Comparison of ENCODE assay signal across 7 cellular contexts in genomic region chr1:30361869-30362602, GRCh38.
DNase-seq lines count a peak whose midpoint lies in the region; ATAC-seq and TF ChIP-seq lines count a peak whose summit lies in the region.
"Not testable (repeated sequence)": the region's sequence is repeated elsewhere in the genome, so short reads cannot be mapped to it uniquely, and the experiment has no call there.

No MANE protein-coding gene starts in this region.

- not testable (repeated sequence) for H3K4me2 ChIP-seq in H9 (ENCODE audit: insufficient read depth, insufficient read length, low read length); neural progenitor cell

- H3K36me3 ChIP-seq in right atrium auricular region; neural progenitor cell; aorta (ENCODE audit: control insufficient read depth in 1 of 2, insufficient read depth in 2 of 2, low read length in 1 of 2): not testable (repeated sequence)

- not testable (repeated sequence) for H2AK5ac ChIP-seq in H9 (ENCODE audit: insufficient read length, low read length)

- peaks cover 33 to 50% of the 10 kb centered on the region in 2 experiments for H3K4me1 Mint-ChIP-seq in H9
- peaks cover 18% of the 10 kb centered on the region for H3K4me1 Mint-ChIP-seq in neural progenitor cell
- H3K4me1 Mint-ChIP-seq in osteocyte (ENCODE audit: unreplicated experiment): not testable (repeated sequence)

- H3K4me3 Mint-ChIP-seq in H9; osteocyte (ENCODE audit: unreplicated experiment): not testable (repeated sequence)
- H3K4me3 Mint-ChIP-seq in neural progenitor cell: peak overlapping the region; percentile 33

- H4K20me1 ChIP-seq in H9 (ENCODE audit: control insufficient read depth, insufficient read depth, insufficient read length); neural progenitor cell (ENCODE audit: low read depth): not testable (repeated sequence)

- H3K23ac ChIP-seq in H9 (ENCODE audit: insufficient read length, low read depth, low read length): not testable (repeated sequence)

- H2BK12ac ChIP-seq in H9 (ENCODE audit: insufficient read length, low read depth, low read length): not testable (repeated sequence)

- WGBS in H9 (ENCODE audit: extremely low coverage, insufficient read length, low lambda C conversion rate): no CpG with 5 or more reads among the region's 10 CpGs
- WGBS in aorta, 2 donors: 61 to 76% methylated on average over 10 of the region's 10 CpGs

- not testable (repeated sequence) for H3K27me3 Mint-ChIP-seq in H9 (ENCODE audit: low read depth); neural progenitor cell (ENCODE audit: insufficient read depth, low read depth); osteocyte (ENCODE audit: unreplicated experiment)

- H3F3A ChIP-seq in neural progenitor cell (ENCODE audit: low read depth): not testable (repeated sequence)

- H3K27ac Mint-ChIP-seq in H9 (peak overlapping the region in 2 of 3 experiments; percentile 14 to 68; a peak in 3 of 7 replicates), neural progenitor cell (peak overlapping the region; percentile 76)
- H3K27ac Mint-ChIP-seq in osteocyte (ENCODE audit: unreplicated experiment): not testable (repeated sequence)

- H3K4me3 ChIP-seq in right atrium auricular region; neural progenitor cell; aorta (ENCODE audit: low read length in 2 of 2): not testable (repeated sequence)

- H2BK20ac ChIP-seq in H9 (ENCODE audit: low read depth, low read length, poor library complexity, severe bottlenecking): not testable (repeated sequence)

- H3K27me3 ChIP-seq in H9 (ENCODE audit: insufficient read depth, low read length); right atrium auricular region; neural progenitor cell; aorta (ENCODE audit: control insufficient read depth in 1 of 2, insufficient read depth in 2 of 2, low read length in 1 of 2): not testable (repeated sequence)

- intact Hi-C loops in aorta (cut with DNase I): not testable (repeated sequence)

- H3K9me3 ChIP-seq in H9 (ENCODE audit: control insufficient read depth, low read depth, low read length); right atrium auricular region; neural progenitor cell (ENCODE audit: low read depth); aorta (ENCODE audit: control insufficient read depth, low read length): not testable (repeated sequence)

- H2BK15ac ChIP-seq in H9 (ENCODE audit: low read depth, low read length): not testable (repeated sequence)

- not testable (repeated sequence) for H3K56ac ChIP-seq in H9 (ENCODE audit: insufficient read length, low read depth, low read length)

- H3K9ac ChIP-seq in H9 (ENCODE audit: extremely low read depth, insufficient read length, low read length); neural progenitor cell: not testable (repeated sequence)

- H2BK5ac ChIP-seq in H9 (ENCODE audit: insufficient read length, low read length): not testable (repeated sequence)

- not testable (repeated sequence) for H4K8ac ChIP-seq in H9 (replicated peaks; ENCODE audit: insufficient read length, low read depth, low read length)

- ATAC-seq in esophagus mucosa: peak; percentile 33
- peak; percentile 26 for ATAC-seq in aorta (ENCODE audit: low FRiP score)

- DNase-seq in H9; neural progenitor cell (ENCODE audit: low spot score); aorta: not testable (repeated sequence)
- DNase-seq in activated CD8-positive, alpha-beta memory T cell treated with anti-CD3 and anti-CD28 coated beads for 24 hours: peak; percentile 33
- DNase-seq in right atrium auricular region (ENCODE audit: low spot score): peak; percentile 30
- peak; percentile 72 for DNase-seq in osteocyte (ENCODE audit: extremely low spot score, unreplicated experiment)

- not testable (repeated sequence) for H3K27ac ChIP-seq in H9 (ENCODE audit: insufficient read length, low read depth, low read length); right atrium auricular region; neural progenitor cell; aorta (ENCODE audit: low read depth in 1 of 2, low read length in 2 of 2)

- H3K79me2 ChIP-seq in H9 (ENCODE audit: insufficient read depth, low read length); neural progenitor cell (ENCODE audit: low read depth): not testable (repeated sequence)

- not testable (repeated sequence) for H3T11ph ChIP-seq in H9 (ENCODE audit: low read length)

- H2AFZ ChIP-seq in H9 (ENCODE audit: low read length); neural progenitor cell (replicated peaks): not testable (repeated sequence)

- not testable (repeated sequence) for H3K4me1 ChIP-seq in H9 (ENCODE audit: insufficient read depth, low read length); right atrium auricular region; aorta (ENCODE audit: control insufficient read depth in 1 of 2, insufficient read depth in 2 of 2, low read length in 2 of 2)
- peaks cover 28% of the 10 kb centered on the region for H3K4me1 ChIP-seq in neural progenitor cell

- not testable (repeated sequence) for H3K23me2 ChIP-seq in H9 (ENCODE audit: insufficient read length, low read depth, low read length, poor library complexity, severe bottlenecking)

- not testable (repeated sequence) for H3K79me1 ChIP-seq in H9 (ENCODE audit: insufficient read depth, low read depth, low read length, poor library complexity, severe bottlenecking)

- H3K4ac ChIP-seq in H9 (ENCODE audit: low read depth, low read length): not testable (repeated sequence)

- not testable (repeated sequence) for H3K18ac ChIP-seq in H9 (ENCODE audit: insufficient read length, low read depth, low read length)

- H2BK120ac ChIP-seq in H9 (ENCODE audit: low read depth, low read length, poor library complexity, severe bottlenecking): not testable (repeated sequence)

- not testable (repeated sequence) for H3K9me3 Mint-ChIP-seq in H9; neural progenitor cell; osteocyte (ENCODE audit: unreplicated experiment)

- H3K36me3 Mint-ChIP-seq in H9 (ENCODE audit: insufficient read depth in 1 of 3, low read depth in 3 of 3); neural progenitor cell; osteocyte (ENCODE audit: unreplicated experiment): not testable (repeated sequence)

- H4K5ac ChIP-seq in H9 (ENCODE audit: insufficient read length, low read depth, low read length): not testable (repeated sequence)

- not testable (repeated sequence) for TF ChIP-seq CTCF in H9 (conservative IDR thresholded peaks at IDR 0.05); right atrium auricular region (IDR thresholded peaks at IDR 0.05); neural progenitor cell (IDR thresholded peaks at IDR 0.05); osteocyte (IDR thresholded peaks at IDR 0.05)

- H4K91ac ChIP-seq in H9 (ENCODE audit: insufficient read length, low read depth, low read length): not testable (repeated sequence)

- H3K14ac ChIP-seq in H9 (ENCODE audit: insufficient read depth, low read length): 0 out of 2 replicates have a peak overlapping the region, but pooled peaks have one; percentile 26
